In genomic region chr22:47987885-47988515, GRCh38 we compare ENCODE assay signal across 22 cellular contexts.
"Had no signal": no experiment of that assay in that cellular context is flagged by ENCODE, and none has a peak within 500 bp of the region (broad histone marks: within the 10 kb centered on the region; RNA-seq: fewer than 3 reads in every experiment).

No MANE protein-coding gene starts in this region.

- H3K4me1 ChIP-seq: pancreas, right lobe of liver, stomach, thyroid gland had no signal

- H3K4me1 Mint-ChIP-seq: mesothelial cell of epicardium, neural crest cell had no signal

- H3K4me3 Mint-ChIP-seq: effector memory CD8-positive, alpha-beta T cell; mesothelial cell of epicardium; natural killer cell treated with Interleukin-12 subunit alpha and Interleukin-12 subunit beta and Interleukin-15 and Interleukin-18, amount 100 ng/mL, for 72 hours; neural crest cell; type B pancreatic cell had no signal

- H3K36me3 ChIP-seq: neutrophil, pancreas, right lobe of liver, stomach, thyroid gland had no signal

- H3K9me3 ChIP-seq: mucosa of descending colon, neutrophil, pancreas, right lobe of liver, thyroid gland had no signal

- H3K27me3 ChIP-seq: neutrophil, right lobe of liver, thyroid gland had no signal

- FAIRE-seq: frontal cortex, keratinocyte, pancreas, small intestine had no signal

- H3K27ac ChIP-seq: coronary artery, neutrophil, pancreas, right lobe of liver, stomach, thyroid gland had no signal

- H3K27me3 Mint-ChIP-seq: type B pancreatic cell had no signal

- H3K27ac Mint-ChIP-seq: effector memory CD8-positive, alpha-beta T cell; mesothelial cell of epicardium; natural killer cell treated with Interleukin-12 subunit alpha and Interleukin-12 subunit beta and Interleukin-15 and Interleukin-18, amount 100 ng/mL, for 72 hours; type B pancreatic cell had no signal

- H3K9me3 Mint-ChIP-seq: type B pancreatic cell had no signal

- H3K4me3 ChIP-seq: coronary artery, lung, mucosa of descending colon, pancreas, right lobe of liver, stomach, thyroid gland had no signal

- H3K36me3 Mint-ChIP-seq: mesothelial cell of epicardium, type B pancreatic cell had no signal

- ATAC-seq: effector memory CD8-positive, alpha-beta T cell; left lobe of liver; mucosa of descending colon; natural killer cell treated with Interleukin-12 subunit alpha and Interleukin-12 subunit beta and Interleukin-15 and Interleukin-18, amount 100 ng/mL, for 72 hours; pancreas; right lobe of liver had no signal

- DNase-seq: effector memory CD8-positive, alpha-beta T cell; mesenchymal stem cell; mucosa of descending colon; naive B cell; pancreas; right lobe of liver; small intestine; stimulated activated CD4-positive, alpha-beta T cell treated with anti-CD3 and anti-CD28 coated beads, Interleukin-15, amount 100 ng/mL, for 24 hours; stimulated activated CD4-positive, alpha-beta T cell treated with anti-CD3 and anti-CD28 coated beads, Interleukin-2, amount 100 ng/mL, for 48 hours; stimulated activated naive CD4-positive, alpha-beta T cell treated with Interleukin-2 at 50 U/mL for 16 hours; stomach; thyroid gland had no signal
